In genomic region chr12:22543246-22544037, GRCh38 we compare ENCODE assay signal across 1 cellular context.
TF ChIP-seq lines count a peak whose summit lies in the region.

No MANE protein-coding gene starts in this region.

TF ChIP-seq in K562, 482 proteins besides CTCF, POLR2A, EP300 and RAD21 (continued from another document):
- peak; percentile 22; the same call in 1 of the 2 replicates for TF ChIP-seq USF1 (CRISPR knock-in tag; IDR thresholded peaks at IDR 0.05)
- peak; percentile 63 for TF ChIP-seq MAX (CRISPR knock-in tag; IDR thresholded peaks at IDR 0.05)
- no peak; the same call in 1 of the 2 replicates for TF ChIP-seq ZNF143 (CRISPR knock-in tag; IDR thresholded peaks at IDR 0.05)
- no peak for TF ChIP-seq ERF (CRISPR knock-in tag; IDR thresholded peaks at IDR 0.05)
- peak; percentile 25 for TF ChIP-seq CHD1 (IDR thresholded peaks at IDR 0.05; ENCODE audit: low read length)
- TF ChIP-seq FOXK1 (CRISPR knock-in tag; IDR thresholded peaks at IDR 0.05; ENCODE audit: borderline replicate concordance) = no peak
- 0 out of 2 replicates have a peak, but pooled peaks have one; percentile 18 for TF ChIP-seq SMARCE1 (IDR thresholded peaks at IDR 0.05)
- TF ChIP-seq PREB (CRISPR knock-in tag; IDR thresholded peaks at IDR 0.05) = no peak
- TF ChIP-seq ARID1B (IDR thresholded peaks at IDR 0.05) = 0 out of 2 replicates have a peak, but pooled peaks have one; percentile 24
- TF ChIP-seq TFAM (CRISPR knock-in tag; conservative IDR thresholded peaks at IDR 0.05) = no peak
- TF ChIP-seq ZEB2 (IDR thresholded peaks at IDR 0.05) = 0 out of 2 replicates have a peak, but pooled peaks have one; percentile 30
- TF ChIP-seq FOXK2 (conservative IDR thresholded peaks at IDR 0.05 in 1 of 2, IDR thresholded peaks at IDR 0.05 in 1 of 2; ENCODE audit: low read depth in 2 of 2) = 0 out of 4 replicates have a peak, but pooled peaks of 1 of the 2 experiments have one; percentile 36
- peak; percentile 54 for TF ChIP-seq MEIS2 (IDR thresholded peaks at IDR 0.05; ENCODE audit: partially characterized antibody)
- TF ChIP-seq HDAC1 (IDR thresholded peaks at IDR 0.05) = peak in 1 of 2 experiments; percentile 33; a peak in 1 of 4 replicates
- TF ChIP-seq ZNF197 (CRISPR knock-in tag; IDR thresholded peaks at IDR 0.05; ENCODE audit: low read depth) = no peak
- TF ChIP-seq MGA (IDR thresholded peaks at IDR 0.05) = 0 out of 2 replicates have a peak, but pooled peaks have one; percentile 13
- 0 out of 2 replicates have a peak, but pooled peaks have one; percentile 35 for TF ChIP-seq ZBTB2 (IDR thresholded peaks at IDR 0.05)
- TF ChIP-seq DPF2 (IDR thresholded peaks at IDR 0.05) = 0 out of 2 replicates have a peak, but pooled peaks have one; percentile 26
- 0 out of 2 replicates have a peak, but pooled peaks have one; percentile 21 for TF ChIP-seq NKRF (IDR thresholded peaks at IDR 0.05; ENCODE audit: borderline replicate concordance)
TF ChIP-seq in K562: peak in this region for 17.
